Comparison of ENCODE assay signal across 1 cellular context in the genomic region with DNA sequence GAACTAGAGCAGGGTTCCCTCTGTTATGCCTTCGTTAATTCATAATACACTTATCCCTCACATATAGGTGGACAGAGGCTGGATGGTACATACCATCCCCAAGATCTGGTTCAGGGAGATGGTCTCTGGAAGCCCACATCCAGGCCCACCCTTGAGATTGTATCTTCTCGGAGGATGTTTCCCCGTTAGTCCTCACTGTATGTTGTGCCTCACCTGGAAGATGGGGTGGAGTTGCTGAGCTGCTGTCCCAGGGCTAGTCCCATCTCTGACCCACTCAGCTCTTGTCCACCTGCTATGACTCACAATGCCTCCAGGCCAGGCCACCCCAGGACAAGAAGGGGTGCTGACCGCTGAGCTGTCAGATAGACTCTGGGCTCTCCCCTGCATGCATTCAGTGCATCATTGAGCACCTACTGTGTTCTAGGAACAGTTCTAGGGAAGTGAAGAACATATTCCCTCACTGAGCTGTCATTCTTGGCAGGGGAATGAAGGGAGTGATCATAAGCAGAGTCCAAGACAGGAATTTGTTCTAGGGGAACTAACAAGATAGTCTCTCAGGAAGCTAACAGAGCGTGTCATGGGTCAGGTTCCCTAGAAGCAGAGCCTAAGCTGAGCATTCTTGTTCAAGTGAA.
TF ChIP-seq lines count a peak whose summit lies in the region.

A gene (minus strand): TSS at position 255 of the 632 bp plus-strand sequence. CDS start 116 bp downstream, at position 139.

TF ChIP-seq in liver, 16 proteins besides CTCF, POLR2A, EP300 and RAD21 (continued from another document):
- TF ChIP-seq, protein P1, sequence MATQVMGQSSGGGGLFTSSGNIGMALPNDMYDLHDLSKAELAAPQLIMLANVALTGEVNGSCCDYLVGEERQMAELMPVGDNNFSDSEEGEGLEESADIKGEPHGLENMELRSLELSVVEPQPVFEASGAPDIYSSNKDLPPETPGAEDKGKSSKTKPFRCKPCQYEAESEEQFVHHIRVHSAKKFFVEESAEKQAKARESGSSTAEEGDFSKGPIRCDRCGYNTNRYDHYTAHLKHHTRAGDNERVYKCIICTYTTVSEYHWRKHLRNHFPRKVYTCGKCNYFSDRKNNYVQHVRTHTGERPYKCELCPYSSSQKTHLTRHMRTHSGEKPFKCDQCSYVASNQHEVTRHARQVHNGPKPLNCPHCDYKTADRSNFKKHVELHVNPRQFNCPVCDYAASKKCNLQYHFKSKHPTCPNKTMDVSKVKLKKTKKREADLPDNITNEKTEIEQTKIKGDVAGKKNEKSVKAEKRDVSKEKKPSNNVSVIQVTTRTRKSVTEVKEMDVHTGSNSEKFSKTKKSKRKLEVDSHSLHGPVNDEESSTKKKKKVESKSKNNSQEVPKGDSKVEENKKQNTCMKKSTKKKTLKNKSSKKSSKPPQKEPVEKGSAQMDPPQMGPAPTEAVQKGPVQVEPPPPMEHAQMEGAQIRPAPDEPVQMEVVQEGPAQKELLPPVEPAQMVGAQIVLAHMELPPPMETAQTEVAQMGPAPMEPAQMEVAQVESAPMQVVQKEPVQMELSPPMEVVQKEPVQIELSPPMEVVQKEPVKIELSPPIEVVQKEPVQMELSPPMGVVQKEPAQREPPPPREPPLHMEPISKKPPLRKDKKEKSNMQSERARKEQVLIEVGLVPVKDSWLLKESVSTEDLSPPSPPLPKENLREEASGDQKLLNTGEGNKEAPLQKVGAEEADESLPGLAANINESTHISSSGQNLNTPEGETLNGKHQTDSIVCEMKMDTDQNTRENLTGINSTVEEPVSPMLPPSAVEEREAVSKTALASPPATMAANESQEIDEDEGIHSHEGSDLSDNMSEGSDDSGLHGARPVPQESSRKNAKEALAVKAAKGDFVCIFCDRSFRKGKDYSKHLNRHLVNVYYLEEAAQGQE (IDR thresholded peaks at IDR 0.05): no peak
- TF ChIP-seq YY1 (IDR thresholded peaks at IDR 0.05) (peak; percentile 1), TAF1 (conservative IDR thresholded peaks at IDR 0.05) (no peak), GABPA (IDR thresholded peaks at IDR 0.05 in 1 of 2, conservative IDR thresholded peaks at IDR 0.05 in 1 of 2) (no peak), HNF4A (conservative IDR thresholded peaks at IDR 0.05) (peak in 1 of 2 donors; percentile 0), FOXA2 (IDR thresholded peaks at IDR 0.05) (no peak)
- TF ChIP-seq, protein P2, sequence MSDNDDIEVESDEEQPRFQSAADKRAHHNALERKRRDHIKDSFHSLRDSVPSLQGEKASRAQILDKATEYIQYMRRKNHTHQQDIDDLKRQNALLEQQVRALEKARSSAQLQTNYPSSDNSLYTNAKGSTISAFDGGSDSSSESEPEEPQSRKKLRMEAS (IDR thresholded peaks at IDR 0.05): no peak
